20 cellular contexts compared by ENCODE assay signal in the genomic region with DNA sequence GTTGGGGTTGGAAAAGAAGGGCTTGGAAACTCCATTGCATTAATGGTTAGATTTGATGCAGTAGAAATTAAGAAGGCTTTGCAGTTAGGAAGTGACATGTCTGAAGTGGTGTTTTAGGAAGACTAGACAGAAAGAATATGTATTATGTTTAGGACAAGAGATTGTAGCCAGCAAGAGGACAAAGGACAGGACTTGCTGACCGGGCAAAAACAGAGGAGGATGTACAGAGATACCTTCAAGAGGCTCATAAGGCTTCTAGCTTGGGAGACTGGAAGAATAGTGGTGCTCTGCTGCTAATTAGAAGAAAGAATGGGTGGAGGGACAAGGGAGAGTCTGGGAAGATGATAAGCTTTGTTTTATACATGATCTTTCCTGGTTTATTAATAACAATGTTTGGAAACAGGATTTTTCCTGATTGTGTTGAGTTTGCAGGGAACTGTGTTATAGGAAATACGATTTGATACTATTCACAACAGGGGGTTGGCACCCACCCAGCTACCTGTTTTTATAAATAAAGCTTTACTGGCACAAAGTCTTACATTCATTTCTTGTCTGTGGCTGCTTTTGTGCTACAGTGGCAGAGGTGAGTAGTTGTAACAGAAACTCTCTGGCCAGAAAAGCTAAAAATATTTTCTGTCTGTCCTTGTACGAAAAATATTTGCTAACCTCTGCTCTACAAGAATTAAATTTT. TPM values are rescaled to one million over a fixed set of nuclear protein-coding genes. Genes with fewer than 3 reads are reported as not detected.
DNase-seq lines count a peak whose midpoint lies in the region; ATAC-seq and TF ChIP-seq lines count a peak whose summit lies in the region.
"Had no signal": no experiment of that assay in that cellular context is flagged by ENCODE, and none has a peak within 500 bp of the region (broad histone marks: within the 10 kb centered on the region; RNA-seq: fewer than 3 reads in every experiment).

No MANE protein-coding gene starts in this region.

- H3K36me3 Mint-ChIP-seq in progenitor cell of endocrine pancreas (ENCODE audit: insufficient read depth) = peaks cover 8% of the 10 kb centered on the region

- H3K36me3 ChIP-seq in cardiac muscle cell = peaks cover 34% of the 10 kb centered on the region

- H3K9me3 Mint-ChIP-seq in progenitor cell of endocrine pancreas (ENCODE audit: low read depth) = no peaks in the 10 kb centered on the region
- H3K9me3 Mint-ChIP-seq: CD8-positive, alpha-beta memory T cell had no signal

- H3K4me1 Mint-ChIP-seq in progenitor cell of endocrine pancreas (ENCODE audit: low read depth) = peaks cover 3% of the 10 kb centered on the region

- intact Hi-C loops in Right ventricle myocardium inferior (cut with DNase I) (no loop called here), dorsolateral prefrontal cortex (cut with DNase I) (no loop called here)

- TF ChIP-seq CTCF in cardiac muscle cell (IDR thresholded peaks at IDR 0.05; ENCODE audit: low read depth, low read length) (no peak), LNCaP clone FGC (IDR thresholded peaks at IDR 0.05; ENCODE audit: control insufficient read depth, extremely low read depth, insufficient read depth) (no peak), progenitor cell of endocrine pancreas (IDR thresholded peaks at IDR 0.05; ENCODE audit: unreplicated experiment) (no peak), dorsolateral prefrontal cortex (IDR thresholded peaks at IDR 0.05 in 54 of 56, conservative IDR thresholded peaks at IDR 0.05 in 2 of 56; ENCODE audit: low read depth in 1 of 56, partially characterized antibody in 56 of 56) (no peak)

- peak overlapping the region; percentile 0 for H3K27ac Mint-ChIP-seq in progenitor cell of endocrine pancreas

- no peaks in the 10 kb centered on the region for H3K9me3 ChIP-seq in cardiac muscle cell (ENCODE audit: low read depth)
- H3K9me3 ChIP-seq: BLaER1 treated with 17β-estradiol and CSF1 and Interleukin-3, amounts not matched to agents 10 nM and 100 nM had no signal

- ATAC-seq in Right ventricle myocardium inferior = no peak
- no peak for ATAC-seq in HG02852 (IDR thresholded peaks at IDR 0.05; ENCODE audit: unreplicated experiment)
- ATAC-seq: HCT116, SK-N-SH treated with all-trans-retinoic acid at 6 μM for 48 hours had no signal

- H3K27ac ChIP-seq in cardiac muscle cell (peak overlapping the region; percentile 14), dorsolateral prefrontal cortex (no peak overlapping the region)
- H3K27ac ChIP-seq: BLaER1 treated with 17β-estradiol and CSF1 and Interleukin-3, amounts not matched to agents 10 nM and 100 nM; GM23248 had no signal

- no peak overlapping the region for H3K4me3 Mint-ChIP-seq in progenitor cell of endocrine pancreas (ENCODE audit: low read depth)
- H3K4me3 Mint-ChIP-seq: CD8-positive, alpha-beta memory T cell had no signal

- DNase-seq in cardiac muscle cell (ENCODE audit: low read depth in 1 of 2, low spot score in 1 of 2) (no peak), Right ventricle myocardium inferior (ENCODE audit: missing footprints) (no peak), LNCaP clone FGC (ENCODE audit: low read depth) (peak; percentile 1), dermis blood vessel endothelial cell (peak; percentile 3), progenitor cell of endocrine pancreas (ENCODE audit: low spot score, unreplicated experiment) (no peak), dorsolateral prefrontal cortex (no peak), RKO (ENCODE audit: low spot score) (no peak)
- DNase-seq: CD8-positive, alpha-beta memory T cell; DND-41; KBM-7; NCI-H1694 treated with DMSO at 0.1 percent for 48 hours; RPMI8226; SIG-M5 had no signal

- H3K27me3 Mint-ChIP-seq in progenitor cell of endocrine pancreas = no peaks in the 10 kb centered on the region
- H3K27me3 Mint-ChIP-seq: CD8-positive, alpha-beta memory T cell had no signal

- H3K27me3 ChIP-seq in cardiac muscle cell (no peaks in the 10 kb centered on the region), dorsolateral prefrontal cortex (no peaks in the 10 kb centered on the region)
- H3K27me3 ChIP-seq: BLaER1 treated with 17β-estradiol and CSF1 and Interleukin-3, amounts not matched to agents 10 nM and 100 nM had no signal

- H3K4me1 ChIP-seq in cardiac muscle cell (ENCODE audit: low read depth) = no peaks in the 10 kb centered on the region

- H3K4me3 ChIP-seq in cardiac muscle cell (no peak overlapping the region), LNCaP clone FGC (ENCODE audit: low read depth, low read length) (no peak overlapping the region), dorsolateral prefrontal cortex (no peak overlapping the region)
- H3K4me3 ChIP-seq: BLaER1 treated with 17β-estradiol and CSF1 and Interleukin-3, amounts not matched to agents 10 nM and 100 nM; GM23248 had no signal

RNA-seq across cellular contexts. Expression of gene TMCO2, which starts 37.1 kb away (rescaled TPM):
- not detected in 2 replicates for total RNA-seq in cardiac muscle cell
- polyA plus RNA-seq in cardiac muscle cell = not detected in 2 replicates
- not detected for total RNA-seq in Right ventricle myocardium inferior
- total RNA-seq in dermis blood vessel endothelial cell = not detected in 2 replicates
- total RNA-seq in progenitor cell of endocrine pancreas = not detected in 2 replicates
- 1 to 10 TPM in 1 of 120 experiments, not detected in 119; 1.4 TPM for total RNA-seq in dorsolateral prefrontal cortex
- total RNA-seq: A673; CD8-positive, alpha-beta memory T cell; GM23248; NCI-H460 had no signal
- polyA plus RNA-seq: CD8-positive, alpha-beta memory T cell; GM23248 had no signal

RNA-seq across cellular contexts. Expression of gene ZMPSTE24, which starts 47.4 kb away (rescaled TPM):
- total RNA-seq in cardiac muscle cell (8.4 and 15.0 TPM in 2 replicates), Right ventricle myocardium inferior (37.4 TPM), dermis blood vessel endothelial cell (80.4 and 85.3 TPM in 2 replicates), progenitor cell of endocrine pancreas (40.4 and 41.9 TPM in 2 replicates), dorsolateral prefrontal cortex (10 to 100 TPM; 20.8 to 36.8 (median 28.6) TPM)
- 9.8 and 24.0 TPM in 2 replicates for polyA plus RNA-seq in cardiac muscle cell

RNA-seq across cellular contexts. Expression of gene RLF, which starts 49.5 kb away (rescaled TPM):
- 19.0 and 27.5 TPM in 2 replicates for total RNA-seq in cardiac muscle cell
- 6.7 and 13.6 TPM in 2 replicates for polyA plus RNA-seq in cardiac muscle cell
- 12.7 TPM for total RNA-seq in Right ventricle myocardium inferior
- 23.3 and 24.5 TPM in 2 replicates for total RNA-seq in dermis blood vessel endothelial cell
- 20.5 TPM in 2 replicates for total RNA-seq in progenitor cell of endocrine pancreas
- 10 to 100 TPM; 21.4 to 38.0 (median 28.7) TPM for total RNA-seq in dorsolateral prefrontal cortex

Comparison
In these comparisons a context has a peak if more than half of its experiments do, and no peak if none do; other contexts are left out.
1. DNase-seq: peak in LNCaP clone FGC (single experiment) and dermis blood vessel endothelial cell (single experiment); none in cardiac muscle cell (0 of 2), Right ventricle myocardium inferior (single experiment), progenitor cell of endocrine pancreas (single experiment), dorsolateral prefrontal cortex (0 of 10) and RKO (single experiment).